26 cellular contexts compared by ENCODE assay signal in the genomic region with DNA sequence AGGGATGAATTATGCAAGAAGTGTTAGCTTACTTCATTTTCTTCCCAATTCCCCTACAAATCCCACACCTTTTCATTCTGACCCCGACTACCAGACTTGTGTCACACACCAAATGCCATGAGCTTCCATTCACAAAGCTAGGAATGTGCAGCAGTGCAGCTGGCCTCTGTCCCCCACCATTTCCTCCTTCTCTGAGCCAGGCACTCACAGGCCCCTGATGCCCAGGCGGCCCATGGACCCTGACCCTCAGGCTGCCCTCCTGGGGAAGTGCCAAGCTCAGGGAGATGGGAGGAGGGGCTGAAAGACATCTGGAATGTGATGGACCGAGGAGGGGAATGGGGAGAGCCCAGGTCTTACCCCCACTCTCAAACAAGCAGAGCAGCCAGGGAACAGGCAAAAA.
DNase-seq lines count a peak whose midpoint lies in the region; ATAC-seq, FAIRE-seq and TF ChIP-seq lines count a peak whose summit lies in the region.
"Had no signal": no experiment of that assay in that cellular context is flagged by ENCODE, and none has a peak within 500 bp of the region (broad histone marks: within the 10 kb centered on the region; RNA-seq: fewer than 3 reads in every experiment).

No MANE protein-coding gene starts in this region.

- CTCF ChIA-PET in HepG2 (lab: Yijun Ruan, JAX; ENCODE audit: low intra/inter-chr PET ratio, low total read pairs) = no interaction called here

- TF ChIP-seq CTCF in chondrocyte (IDR thresholded peaks at IDR 0.05) = no peak
- no peak for TF ChIP-seq CTCF in HepG2 (CRISPR knock-in tag; IDR thresholded peaks at IDR 0.05)
- no peak for TF ChIP-seq CTCF in osteocyte (IDR thresholded peaks at IDR 0.05)

- in situ Hi-C loops in HepG2 (cut with HindIII; ENCODE audit: extremely low pct_ligation_motif_present, low pct_unique_long_range_greater_than_20kb) = no loop called here

- H4K20me1 ChIP-seq in BLaER1 (no peaks in the 10 kb centered on the region), HepG2 (ENCODE audit: insufficient read depth, low read length) (no peaks in the 10 kb centered on the region)

- ATAC-seq in HepG2 (peak; percentile 36), GM19395 (IDR thresholded peaks at IDR 0.05; ENCODE audit: unreplicated experiment) (no peak), T-helper 17 cell (no peak)
- ATAC-seq: Right ventricle myocardium inferior had no signal

- H2AFZ ChIP-seq in HepG2 (ENCODE audit: low read length) = no peak overlapping the region

- no peak for TF ChIP-seq EP300 in HepG2 (IDR thresholded peaks at IDR 0.05; ENCODE audit: low read depth in 2 of 2, low read length in 2 of 2)
- TF ChIP-seq EP300 in HepG2 (CRISPR knock-in tag; IDR thresholded peaks at IDR 0.05; ENCODE audit: borderline replicate concordance) = no peak

- no peak for TF ChIP-seq RAD21 in HepG2 (CRISPR knock-in tag; IDR thresholded peaks at IDR 0.05)

- H3K4me1 ChIP-seq in BLaER1 (peaks cover 72% of the 10 kb centered on the region), HepG2 (ENCODE audit: insufficient read depth, low read length) (peaks cover 75% of the 10 kb centered on the region)

- H3K36me3 ChIP-seq in BLaER1 (no peaks in the 10 kb centered on the region), HepG2 (replicated peaks in 1 of 2; ENCODE audit: control insufficient read depth in 1 of 2, insufficient read depth in 2 of 2, low read length in 2 of 2) (no peaks in the 10 kb centered on the region)
- H3K36me3 ChIP-seq: SJSA1 had no signal

- TF ChIP-seq POLR2A in HepG2 (IDR thresholded peaks at IDR 0.05; ENCODE audit: insufficient read depth in 1 of 2, low read depth in 2 of 2, low read length in 2 of 2) = no peak

- BruUV-seq in HepG2 (replicated peaks; lab: Mats Ljungman, UMichigan) = no TSS peak

- WGBS in HepG2 (ENCODE audit: low lambda C conversion rate) = 5% methylated on average over 3 of the region's 3 CpGs

- H3K27ac ChIP-seq in BLaER1 (no peak overlapping the region), HepG2 (ENCODE audit: extremely low read length, insufficient read depth, low read length) (peak overlapping the region; percentile 48)
- H3K27ac ChIP-seq: C4-2B, SJSA1 had no signal

- no peak for FAIRE-seq in HepG2 (lab: Jason Lieb, UNC)
- FAIRE-seq: GM19239, HTR-8/SVneo had no signal

- POLR2A ChIA-PET in HepG2 (lab: Yijun Ruan, JAX) = interaction anchor here (0.9 to 2.1 kb wide), 9 partner anchors 8 to 154 kb away, joined by 3 to 14 read pairs (median 4); a partner anchor contains a TSS

- H3K4me3 ChIP-seq in BLaER1 = no peak overlapping the region
- no peak overlapping the region for H3K4me3 ChIP-seq in HepG2 (replicated peaks in 1 of 3; ENCODE audit: insufficient read depth in 1 of 3, low read depth in 2 of 3, low read length in 3 of 3)
- H3K4me3 ChIP-seq: SJSA1 had no signal

- intact Hi-C loops in HepG2 (cut with micrococcal nuclease; ENCODE audit: unreplicated experiment) = no loop called here

- no peaks in the 10 kb centered on the region for H3K27me3 ChIP-seq in BLaER1
- H3K27me3 ChIP-seq in HepG2 (ENCODE audit: control insufficient read depth in 1 of 2, insufficient read depth in 2 of 2, low read length in 2 of 2) = no peaks in the 10 kb centered on the region
- H3K27me3 ChIP-seq: SJSA1 had no signal

- H3K79me2 ChIP-seq in HepG2 (ENCODE audit: insufficient read depth, low read length) = peaks cover 7% of the 10 kb centered on the region

- peaks cover 26% of the 10 kb centered on the region for H3K4me1 Mint-ChIP-seq in chondrocyte (ENCODE audit: low read depth)
- H3K4me1 Mint-ChIP-seq in osteocyte (ENCODE audit: unreplicated experiment) = peaks cover 50% of the 10 kb centered on the region
- peaks cover 15% of the 10 kb centered on the region for H3K4me1 Mint-ChIP-seq in T-helper 17 cell

- no peaks in the 10 kb centered on the region for H3K9me3 Mint-ChIP-seq in chondrocyte (ENCODE audit: low read depth)
- no peaks in the 10 kb centered on the region for H3K9me3 Mint-ChIP-seq in osteocyte (ENCODE audit: unreplicated experiment)
- H3K9me3 Mint-ChIP-seq: CD8-positive, alpha-beta memory T cell had no signal

- H3K4me3 Mint-ChIP-seq in chondrocyte (ENCODE audit: unreplicated experiment) (no peak overlapping the region), osteocyte (ENCODE audit: unreplicated experiment) (no peak overlapping the region), T-helper 17 cell (no peak overlapping the region)

- H3K27me3 Mint-ChIP-seq in chondrocyte (ENCODE audit: low read depth) = no peaks in the 10 kb centered on the region
- H3K27me3 Mint-ChIP-seq in osteocyte (ENCODE audit: unreplicated experiment) = no peaks in the 10 kb centered on the region
- H3K27me3 Mint-ChIP-seq in T-helper 17 cell = no peaks in the 10 kb centered on the region

- H3K9ac ChIP-seq in BLaER1 (no peak overlapping the region), HepG2 (ENCODE audit: insufficient read depth, low read depth, low read length) (no peak overlapping the region)

- H3K27ac Mint-ChIP-seq in chondrocyte (ENCODE audit: unreplicated experiment) = no peak overlapping the region
- H3K27ac Mint-ChIP-seq in osteocyte (ENCODE audit: unreplicated experiment) = peak overlapping the region; percentile 56
- no peak overlapping the region for H3K27ac Mint-ChIP-seq in T-helper 17 cell

- H3K36me3 Mint-ChIP-seq in chondrocyte (ENCODE audit: low read depth) (no peaks in the 10 kb centered on the region), osteocyte (ENCODE audit: unreplicated experiment) (peaks cover 3% of the 10 kb centered on the region), T-helper 17 cell (ENCODE audit: low read depth) (no peaks in the 10 kb centered on the region)
- H3K36me3 Mint-ChIP-seq: CD8-positive, alpha-beta memory T cell had no signal

- H3K4me2 ChIP-seq in BLaER1 = peak overlapping the region; percentile 83
- H3K4me2 ChIP-seq in HepG2 (ENCODE audit: low read depth, low read length) = peak overlapping the region; percentile 36; the same call in 1 of the 2 replicates

- DNase-seq in chondrocyte (ENCODE audit: low spot score) (peak; percentile 47), HepG2 (ENCODE audit: low spot score) (no peak), osteocyte (ENCODE audit: extremely low spot score, unreplicated experiment) (no peak), DMS153 treated with DMSO at 0.1 percent for 48 hours (lab: John Stamatoyannopoulos, UW; ENCODE audit: unreplicated experiment) (no peak), T-helper 17 cell (no peak)
- DNase-seq in activated CD4-positive, alpha-beta T cell treated with anti-CD3 and anti-CD28 coated beads, Interleukin-2, amount 50 U/mL, for 48 hours = no peak
- DNase-seq: 8988T; Calu3; CD8-positive, alpha-beta memory T cell; DMS53; GDM1; H7; IMR-90; Karpas-422; NCI-H1694 treated with DMSO at 0.1 percent for 48 hours; NCI-H2081 treated with DMSO at 0.1 percent for 48 hours; NCI-H446; NCI-H526 treated with DMSO at 0.1 percent for 48 hours; OCI-M1 had no signal

- peaks cover 16% of the 10 kb centered on the region; the same call in 1 of the 2 replicates for H3K9me3 ChIP-seq in BLaER1
- no peaks in the 10 kb centered on the region for H3K9me3 ChIP-seq in HepG2 (ENCODE audit: low read length)
- no peaks in the 10 kb centered on the region for H3K9me3 ChIP-seq in T-helper 17 cell (ENCODE audit: control insufficient read depth, low read length, poor library complexity, severe bottlenecking)
- H3K9me3 ChIP-seq: SJSA1 had no signal

TF ChIP-seq in HepG2, 621 proteins besides CTCF, POLR2A, EP300 and RAD21 (continues in another document):
- TF ChIP-seq, protein P1, sequence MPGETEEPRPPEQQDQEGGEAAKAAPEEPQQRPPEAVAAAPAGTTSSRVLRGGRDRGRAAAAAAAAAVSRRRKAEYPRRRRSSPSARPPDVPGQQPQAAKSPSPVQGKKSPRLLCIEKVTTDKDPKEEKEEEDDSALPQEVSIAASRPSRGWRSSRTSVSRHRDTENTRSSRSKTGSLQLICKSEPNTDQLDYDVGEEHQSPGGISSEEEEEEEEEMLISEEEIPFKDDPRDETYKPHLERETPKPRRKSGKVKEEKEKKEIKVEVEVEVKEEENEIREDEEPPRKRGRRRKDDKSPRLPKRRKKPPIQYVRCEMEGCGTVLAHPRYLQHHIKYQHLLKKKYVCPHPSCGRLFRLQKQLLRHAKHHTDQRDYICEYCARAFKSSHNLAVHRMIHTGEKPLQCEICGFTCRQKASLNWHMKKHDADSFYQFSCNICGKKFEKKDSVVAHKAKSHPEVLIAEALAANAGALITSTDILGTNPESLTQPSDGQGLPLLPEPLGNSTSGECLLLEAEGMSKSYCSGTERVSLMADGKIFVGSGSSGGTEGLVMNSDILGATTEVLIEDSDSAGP (CRISPR knock-in tag; IDR thresholded peaks at IDR 0.05; ENCODE audit: borderline replicate concordance) = 0 out of 2 replicates have a peak, but pooled peaks have one; percentile 19
- peak; percentile 5; the same call in 1 of the 2 replicates for TF ChIP-seq ZFX (CRISPR knock-in tag; IDR thresholded peaks at IDR 0.05; ENCODE audit: low read depth)
- TF ChIP-seq, protein P2, sequence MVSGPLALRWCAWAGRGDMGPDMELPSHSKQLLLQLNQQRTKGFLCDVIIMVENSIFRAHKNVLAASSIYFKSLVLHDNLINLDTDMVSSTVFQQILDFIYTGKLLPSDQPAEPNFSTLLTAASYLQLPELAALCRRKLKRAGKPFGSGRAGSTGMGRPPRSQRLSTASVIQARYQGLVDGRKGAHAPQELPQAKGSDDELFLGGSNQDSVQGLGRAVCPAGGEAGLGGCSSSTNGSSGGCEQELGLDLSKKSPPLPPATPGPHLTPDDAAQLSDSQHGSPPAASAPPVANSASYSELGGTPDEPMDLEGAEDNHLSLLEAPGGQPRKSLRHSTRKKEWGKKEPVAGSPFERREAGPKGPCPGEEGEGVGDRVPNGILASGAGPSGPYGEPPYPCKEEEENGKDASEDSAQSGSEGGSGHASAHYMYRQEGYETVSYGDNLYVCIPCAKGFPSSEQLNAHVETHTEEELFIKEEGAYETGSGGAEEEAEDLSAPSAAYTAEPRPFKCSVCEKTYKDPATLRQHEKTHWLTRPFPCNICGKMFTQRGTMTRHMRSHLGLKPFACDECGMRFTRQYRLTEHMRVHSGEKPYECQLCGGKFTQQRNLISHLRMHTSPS (CRISPR knock-in tag; IDR thresholded peaks at IDR 0.05; ENCODE audit: low read depth) = peak; percentile 71
